In genomic region chr2:152100961-152101360, GRCh38 we compare ENCODE assay signal across 26 cellular contexts. TPM values are rescaled to one million over a fixed set of nuclear protein-coding genes. Genes with fewer than 3 reads are reported as not detected.
DNase-seq lines count a peak whose midpoint lies in the region; FAIRE-seq and TF ChIP-seq lines count a peak whose summit lies in the region.
"Had no signal": no experiment of that assay in that cellular context is flagged by ENCODE, and none has a peak within 500 bp of the region (broad histone marks: within the 10 kb centered on the region; RNA-seq: fewer than 3 reads in every experiment).

No MANE protein-coding gene starts in this region.

- H3K36me3 ChIP-seq in HEK293 (ENCODE audit: control insufficient read depth in 2 of 2, insufficient read depth in 1 of 2, low read length in 2 of 2) (no peaks in the 10 kb centered on the region), H1 (ENCODE audit: control insufficient read depth in 2 of 4, insufficient read depth in 4 of 4, low read length in 3 of 4) (no peaks in the 10 kb centered on the region)
- H3K36me3 ChIP-seq: BE2C, BLaER1 had no signal

- no peak overlapping the region for H2BK20ac ChIP-seq in H1 (ENCODE audit: low read length)

- no peak overlapping the region for H3K4me2 ChIP-seq in H1 (ENCODE audit: insufficient read depth in 1 of 2, low read depth in 2 of 2, low read length in 2 of 2)
- H3K4me2 ChIP-seq: BLaER1 had no signal

- no peak overlapping the region for H3K27ac Mint-ChIP-seq in type B pancreatic cell
- H3K27ac Mint-ChIP-seq in activated T-helper 1 cell treated with anti-CD3 and anti-CD28 coated beads, Interleukin-12 subunit alpha, Interleukin-12 subunit beta, Interleukin-2, Interleukin-4 antibody, amounts not matched to agents 30 ng/mL and 10 ng/mL and 1 ng/mL, durations not matched to agents 14 hours and 24 hours and 36 hours = no peak overlapping the region
- H3K27ac Mint-ChIP-seq: CD14-positive monocyte; CD4-positive, alpha-beta memory T cell; CD8-positive, alpha-beta memory T cell had no signal

- H3K56ac ChIP-seq in H1 (replicated peaks; ENCODE audit: insufficient read length, low read depth, low read length) = no peak overlapping the region

- intact Hi-C loops in activated T-helper 1 cell treated with anti-CD3 and anti-CD28 coated beads, Interleukin-12 subunit alpha, Interleukin-12 subunit beta, Interleukin-2, Interleukin-4 antibody, amounts not matched to agents 30 ng/mL and 10 ng/mL and 1 ng/mL, durations not matched to agents 14 hours and 24 hours and 36 hours (cut with micrococcal nuclease) = no loop called here

- H3K79me1 ChIP-seq in H1 (ENCODE audit: low read depth, low read length) = no peaks in the 10 kb centered on the region

- H3K27me3 Mint-ChIP-seq in type B pancreatic cell = peaks cover 45% of the 10 kb centered on the region
- H3K27me3 Mint-ChIP-seq in activated T-helper 1 cell treated with anti-CD3 and anti-CD28 coated beads, Interleukin-12 subunit alpha, Interleukin-12 subunit beta, Interleukin-2, Interleukin-4 antibody, amounts not matched to agents 30 ng/mL and 10 ng/mL and 1 ng/mL, durations not matched to agents 14 hours and 24 hours and 36 hours (ENCODE audit: insufficient read depth) = peaks cover 48% of the 10 kb centered on the region

- H3K4ac ChIP-seq in H1 (replicated peaks; ENCODE audit: insufficient read length, low read depth, low read length) = no peak overlapping the region

- H3K9ac ChIP-seq in H1 (replicated peaks in 1 of 4; ENCODE audit: extremely low read depth in 1 of 4, low read depth in 3 of 4, low read length in 3 of 4) = no peak overlapping the region
- H3K9ac ChIP-seq: BLaER1 had no signal

- peaks cover 11% of the 10 kb centered on the region for H3K4me1 Mint-ChIP-seq in type B pancreatic cell (ENCODE audit: unreplicated experiment)
- peaks cover 18% of the 10 kb centered on the region for H3K4me1 Mint-ChIP-seq in activated T-helper 1 cell treated with anti-CD3 and anti-CD28 coated beads, Interleukin-12 subunit alpha, Interleukin-12 subunit beta, Interleukin-2, Interleukin-4 antibody, amounts not matched to agents 30 ng/mL and 10 ng/mL and 1 ng/mL, durations not matched to agents 14 hours and 24 hours and 36 hours (ENCODE audit: low read depth)

- 79% methylated on average over 2 of the region's 2 CpGs; no CpG with 5 or more reads in 1 of the 2 experiments for WGBS in H1 (ENCODE audit: extremely low coverage in 1 of 2, insufficient coverage in 1 of 2, insufficient read length in 1 of 2, insufficient replicate concordance in 2 of 2, low coverage in 1 of 2, low lambda C conversion rate in 2 of 2, missing lambda C conversion rate in 1 of 2), 2 experiments

- H3K23me2 ChIP-seq in H1 (ENCODE audit: low read depth, low read length) = peaks cover 20% of the 10 kb centered on the region

- H2AFZ ChIP-seq in H1 (ENCODE audit: low read length) = no peak overlapping the region

- peak overlapping the region; percentile 53 for H3K4me3 Mint-ChIP-seq in type B pancreatic cell
- no peak overlapping the region for H3K4me3 Mint-ChIP-seq in activated T-helper 1 cell treated with anti-CD3 and anti-CD28 coated beads, Interleukin-12 subunit alpha, Interleukin-12 subunit beta, Interleukin-2, Interleukin-4 antibody, amounts not matched to agents 30 ng/mL and 10 ng/mL and 1 ng/mL, durations not matched to agents 14 hours and 24 hours and 36 hours

- no peak overlapping the region for H3K23ac ChIP-seq in H1 (ENCODE audit: insufficient read length)

- DNase-seq in H1 (ENCODE audit: low read depth in 1 of 2, low spot score in 2 of 2) (no peak), type B pancreatic cell (ENCODE audit: extremely low spot score, unreplicated experiment) (no peak), foreskin melanocyte (no peak)
- DNase-seq in activated T-helper 1 cell treated with anti-CD3 and anti-CD28 coated beads, Interleukin-12 subunit alpha, Interleukin-12 subunit beta, Interleukin-2, Interleukin-4 antibody, amounts not matched to agents 30 ng/mL and 10 ng/mL and 1 ng/mL, durations not matched to agents 14 hours and 24 hours and 36 hours (ENCODE audit: low spot score) = no peak
- DNase-seq: 8988T; ACHN; BE2C; C1 segment of cervical spinal cord; CD4-positive, alpha-beta memory T cell; CD4-positive, CD25-positive, alpha-beta regulatory T cell; CD8-positive, alpha-beta memory T cell; COR-L47; DMS 273 treated with DMSO at 0.1 percent for 48 hours; DMS153; DMS53; DMS79; DND-41; EL; GDM1 had no signal

- H3K14ac ChIP-seq in H1 (ENCODE audit: insufficient read length) = no peak overlapping the region

- H3K4me1 ChIP-seq in HEK293 (ENCODE audit: control insufficient read depth, insufficient read depth, low read length) (no peaks in the 10 kb centered on the region), H1 (replicated peaks in 1 of 4; ENCODE audit: control insufficient read depth in 3 of 4, insufficient read depth in 4 of 4, low read length in 3 of 4) (peaks cover 0 to 4% (median 1%) of the 10 kb centered on the region in 4 experiments; a peak in 4 of 7 replicates)
- H3K4me1 ChIP-seq: BE2C had no signal

- H3K36me3 Mint-ChIP-seq in type B pancreatic cell = no peaks in the 10 kb centered on the region
- no peaks in the 10 kb centered on the region for H3K36me3 Mint-ChIP-seq in activated T-helper 1 cell treated with anti-CD3 and anti-CD28 coated beads, Interleukin-12 subunit alpha, Interleukin-12 subunit beta, Interleukin-2, Interleukin-4 antibody, amounts not matched to agents 30 ng/mL and 10 ng/mL and 1 ng/mL, durations not matched to agents 14 hours and 24 hours and 36 hours (ENCODE audit: low read depth)
- H3K36me3 Mint-ChIP-seq: CD4-positive, CD25-positive, alpha-beta regulatory T cell had no signal

- no peaks in the 10 kb centered on the region for H4K20me1 ChIP-seq in H1 (replicated peaks in 1 of 2; ENCODE audit: control insufficient read depth in 1 of 2, insufficient read depth in 2 of 2, low read length in 2 of 2)

- no peak overlapping the region for H4K91ac ChIP-seq in H1 (replicated peaks; ENCODE audit: insufficient read length, low read length)

- TF ChIP-seq POLR2A in H1 (IDR thresholded peaks at IDR 0.05; ENCODE audit: control extremely low read depth in 1 of 2, low read depth in 2 of 2, low read length in 2 of 2) = no peak

- H3K27ac ChIP-seq in HEK293 (ENCODE audit: extremely low read depth, low read depth, low read length) (no peak overlapping the region), H1 (ENCODE audit: low read depth, low read length) (no peak overlapping the region)
- H3K27ac ChIP-seq: BLaER1 had no signal

- no peak for TF ChIP-seq EP300 in H1 (IDR thresholded peaks at IDR 0.05; ENCODE audit: borderline replicate concordance in 1 of 2, low read depth in 2 of 2, low read length in 2 of 2)

- FAIRE-seq in H1 (lab: Jason Lieb, UNC) = no peak
- FAIRE-seq: A204.1, GM12878, GM12892, GM18507 had no signal

- H3K4me3 ChIP-seq in HEK293 (ENCODE audit: low read depth, low read length) (no peak overlapping the region), H1 (ENCODE audit: extremely low read depth in 1 of 4, insufficient read depth in 2 of 4, low read depth in 3 of 4, low read length in 4 of 4) (no peak overlapping the region)
- H3K4me3 ChIP-seq: BLaER1, GM12878 had no signal

- no peaks in the 10 kb centered on the region for H3K9me3 Mint-ChIP-seq in type B pancreatic cell
- H3K9me3 Mint-ChIP-seq in activated T-helper 1 cell treated with anti-CD3 and anti-CD28 coated beads, Interleukin-12 subunit alpha, Interleukin-12 subunit beta, Interleukin-2, Interleukin-4 antibody, amounts not matched to agents 30 ng/mL and 10 ng/mL and 1 ng/mL, durations not matched to agents 14 hours and 24 hours and 36 hours = no peaks in the 10 kb centered on the region
- H3K9me3 Mint-ChIP-seq: CD4-positive, CD25-positive, alpha-beta regulatory T cell; CD8-positive, alpha-beta memory T cell had no signal

- no peak for TF ChIP-seq RAD21 in H1 (IDR thresholded peaks at IDR 0.05 in 1 of 2, conservative IDR thresholded peaks at IDR 0.05 in 1 of 2; ENCODE audit: low read depth in 2 of 2, low read length in 2 of 2)

- H4K5ac ChIP-seq in H1 (ENCODE audit: insufficient read length, low read depth, low read length) = no peak overlapping the region

- no peaks in the 10 kb centered on the region for H3K9me3 ChIP-seq in HEK293 (ENCODE audit: control insufficient read depth, insufficient read depth, low read depth, low read length)
- H3K9me3 ChIP-seq in H1 (ENCODE audit: insufficient read depth in 2 of 2, low read depth in 1 of 2, low read length in 1 of 2) = no peaks in the 10 kb centered on the region
- H3K9me3 ChIP-seq: BE2C, BLaER1 had no signal

- H4K8ac ChIP-seq in H1 (ENCODE audit: extremely low read depth, insufficient read depth, low read length) = no peak overlapping the region

- no peaks in the 10 kb centered on the region for H3K79me2 ChIP-seq in H1 (ENCODE audit: control insufficient read depth in 1 of 2, insufficient read depth in 2 of 2, low read length in 2 of 2)

- no peak overlapping the region for H2BK120ac ChIP-seq in H1 (replicated peaks; ENCODE audit: low read depth, low read length)

- no peak overlapping the region for H2AK5ac ChIP-seq in H1 (ENCODE audit: low read depth, low read length)

- H3K27me3 ChIP-seq in H1 (replicated peaks in 1 of 4; ENCODE audit: control insufficient read depth in 3 of 4, extremely low read depth in 1 of 4, insufficient read depth in 3 of 4, low read length in 3 of 4) = peaks cover 22 to 52% (median 38%) of the 10 kb centered on the region in 4 experiments

- TF ChIP-seq CTCF in HEK293 (tag by site-specific recombination; IDR thresholded peaks at IDR 0.05) (no peak), H1 (IDR thresholded peaks at IDR 0.05; ENCODE audit: control extremely low read depth in 1 of 3, insufficient read depth in 1 of 3, low read depth in 1 of 3, low read length in 3 of 3) (no peak), type B pancreatic cell (conservative IDR thresholded peaks at IDR 0.05) (no peak)

- no peak overlapping the region for H2BK5ac ChIP-seq in H1 (ENCODE audit: low read depth, low read length)

- no peak overlapping the region for H3K18ac ChIP-seq in H1 (ENCODE audit: extremely low read depth, low read length)

- POLR2A ChIA-PET in HEK293 (lab: Yijun Ruan, JAX) (no interaction called here), H1 (lab: Charles Lee; ENCODE audit: partially characterized antibody) (interaction anchor here (0.8 to 1.4 kb wide), 2 partner anchors 11 to 58 kb away, joined by 3 to 9 read pairs; no protein-coding TSS in a partner anchor)

- 0 out of 2 replicates have a peak overlapping the region, but pooled peaks have one; percentile 12 for H2BK15ac ChIP-seq in H1 (ENCODE audit: low read length)

- CTCF ChIA-PET in HEK293 (lab: Yijun Ruan, JAX) = interaction anchor here (0.6 to 2.0 kb wide), 6 partner anchors 10 to 535 kb away, joined by 3 to 11 read pairs (median 3); partner anchors contain the start of gene STAM2
- CTCF ChIA-PET in H1 (lab: Charles Lee; ENCODE audit: partially characterized antibody) = interaction anchor here (0.9 to 1.9 kb wide), 7 partner anchors 9 to 64 kb away, joined by 3 to 6 read pairs (median 3); no protein-coding TSS in a partner anchor

- no peak overlapping the region for H2BK12ac ChIP-seq in H1 (ENCODE audit: low read depth, low read length)

RNA-seq across cellular contexts. Expression of gene CACNB4, which starts 2.1 kb away (rescaled TPM):
- 4.0 and 4.1 TPM in 2 replicates for total RNA-seq in H1 (2021; fragmentation: NEBNext Ultra II Directional; extraction: Animal tissue kit (Norgen Biotek cat#: 25700))
- 1.5 and 2.0 TPM in 2 replicates for polyA plus RNA-seq in H1 (2011; rRNA removed)
- 1.8 TPM for polyA plus RNA-seq in H1 (2011; cell fraction: cytosol; rRNA removed)
- polyA plus RNA-seq in H1 (2011; cell fraction: nucleus; rRNA removed) = 5.9 TPM
- polyA plus RNA-seq in H1 (2012, experiment 1 of 2) = 2.4 to 3.1 TPM (median 2.6 TPM) in 4 replicates
- 0.37 TPM for polyA plus RNA-seq in H1 (2012, experiment 2 of 2)
- 4.9 TPM for polyA plus RNA-seq in H1 (2013, experiment 1 of 2)
- 4.3 TPM for polyA plus RNA-seq in H1 (2013, experiment 2 of 2)
- 11.6 and 14.1 TPM in 2 replicates for polyA minus RNA-seq in H1 (2011; rRNA and poly(A)+ RNA removed)
- 4.6 TPM for polyA minus RNA-seq in H1 (2011; cell fraction: cytosol; rRNA and poly(A)+ RNA removed)
- polyA minus RNA-seq in H1 (2011; cell fraction: nucleus; rRNA and poly(A)+ RNA removed) = 30.0 TPM
- total RNA-seq in type B pancreatic cell (ENCODE audit: low replicate concordance) = 0.38 and 5.6 TPM in 2 replicates
- 0.39 and 0.83 TPM in 2 replicates for total RNA-seq in activated T-helper 1 cell treated with anti-CD3 and anti-CD28 coated beads, Interleukin-12 subunit alpha, Interleukin-12 subunit beta, Interleukin-2, Interleukin-4 antibody, amounts not matched to agents 30 ng/mL and 10 ng/mL and 1 ng/mL, durations not matched to agents 14 hours and 24 hours and 36 hours
- polyA plus RNA-seq: CD4-positive, alpha-beta memory T cell; CD4-positive, CD25-positive, alpha-beta regulatory T cell; CD8-positive, alpha-beta memory T cell had no signal
